31 cellular contexts compared by ENCODE assay signal in genomic region chr11:70622091-70622490, GRCh38.
"Had no signal": no experiment of that assay in that cellular context is flagged by ENCODE, and none has a peak within 500 bp of the region (broad histone marks: within the 10 kb centered on the region; RNA-seq: fewer than 3 reads in every experiment).

No MANE protein-coding gene starts in this region.

- H3K36me3 ChIP-seq: brain microvascular endothelial cell, breast epithelium had no signal

- H3K9me3 ChIP-seq: body of pancreas, breast epithelium had no signal

- H3K27ac ChIP-seq: body of pancreas, brain microvascular endothelial cell, breast epithelium, VCaP had no signal

- FAIRE-seq: astrocyte, TTC549 had no signal

- DNase-seq: activated CD4-positive, alpha-beta memory T cell treated with anti-CD3 and anti-CD28 coated beads, Interleukin-2, amount 10 ng/mL, durations not matched to agents 7 days and 5 days; activated CD4-positive, alpha-beta T cell treated with anti-CD3 and anti-CD28 coated beads for 1 hour; activated CD4-positive, alpha-beta T cell treated with anti-CD3 and anti-CD28 coated beads for 36 hours; activated CD4-positive, alpha-beta T cell treated with anti-CD3 and anti-CD28 coated beads for 48 hours; activated CD4-positive, alpha-beta T cell treated with anti-CD3 and anti-CD28 coated beads, Interleukin-2, amount 10 ng/mL, durations not matched to agents 7 days and 5 days; activated CD4-positive, alpha-beta T cell treated with anti-CD3 and anti-CD28 coated beads, Interleukin-2, amount 50 U/mL, for 48 hours; activated CD4-positive, CD25-positive, alpha-beta regulatory T cell; activated CD8-positive, alpha-beta memory T cell treated with anti-CD3 and anti-CD28 coated beads for 24 hours; activated CD8-positive, alpha-beta memory T cell treated with anti-CD3 and anti-CD28 coated beads, Interleukin-2, amount 10 ng/mL, durations not matched to agents 7 days and 5 days; activated CD8-positive, alpha-beta memory T cell treated with anti-CD3 and anti-CD28 coated beads, Interleukin-2, amount 50 U/mL, for 48 hours; activated CD8-positive, alpha-beta T cell treated with anti-CD3 and anti-CD28 coated beads, Interleukin-2, amount 10 ng/mL, durations not matched to agents 7 days and 5 days; activated effector memory CD4-positive, alpha-beta T cell treated with Interleukin-2 at 50 U/mL for 16 hours; activated gamma-delta T cell; activated naive CD4-positive, alpha-beta T cell treated with anti-CD3 and anti-CD28 coated beads, Interleukin-2, amount 10 ng/mL, durations not matched to agents 7 days and 5 days; activated naive CD4-positive, alpha-beta T cell treated with Interleukin-2 at 50 U/mL for 16 hours; activated naive CD8-positive, alpha-beta T cell treated with anti-CD3 and anti-CD28 coated beads, Interleukin-2, amount 10 ng/mL, durations not matched to agents 7 days and 5 days; activated naive CD8-positive, alpha-beta T cell treated with anti-CD3 and anti-CD28 coated beads, Interleukin-2, amount 50 U/mL, for 24 hours; activated T-cell treated with anti-CD3 and anti-CD28 coated beads, Interleukin-2, amount 50 U/mL, for 24 hours; activated T-cell treated with anti-CD3 and anti-CD28 coated beads, Interleukin-2, amount 50 U/mL, for 48 hours; amygdala; anterior cingulate cortex; body of pancreas; brain microvascular endothelial cell; central memory CD4-positive, alpha-beta T cell; T-helper 1 cell; T-helper 2 cell; T-helper 9 cell had no signal

- H3K4me3 ChIP-seq: body of pancreas, breast epithelium had no signal

- H3K4me1 ChIP-seq: body of pancreas, breast epithelium had no signal

- H3K27me3 ChIP-seq: body of pancreas, brain microvascular endothelial cell, breast epithelium had no signal
